19 cellular contexts compared by ENCODE assay signal in the genomic region with DNA sequence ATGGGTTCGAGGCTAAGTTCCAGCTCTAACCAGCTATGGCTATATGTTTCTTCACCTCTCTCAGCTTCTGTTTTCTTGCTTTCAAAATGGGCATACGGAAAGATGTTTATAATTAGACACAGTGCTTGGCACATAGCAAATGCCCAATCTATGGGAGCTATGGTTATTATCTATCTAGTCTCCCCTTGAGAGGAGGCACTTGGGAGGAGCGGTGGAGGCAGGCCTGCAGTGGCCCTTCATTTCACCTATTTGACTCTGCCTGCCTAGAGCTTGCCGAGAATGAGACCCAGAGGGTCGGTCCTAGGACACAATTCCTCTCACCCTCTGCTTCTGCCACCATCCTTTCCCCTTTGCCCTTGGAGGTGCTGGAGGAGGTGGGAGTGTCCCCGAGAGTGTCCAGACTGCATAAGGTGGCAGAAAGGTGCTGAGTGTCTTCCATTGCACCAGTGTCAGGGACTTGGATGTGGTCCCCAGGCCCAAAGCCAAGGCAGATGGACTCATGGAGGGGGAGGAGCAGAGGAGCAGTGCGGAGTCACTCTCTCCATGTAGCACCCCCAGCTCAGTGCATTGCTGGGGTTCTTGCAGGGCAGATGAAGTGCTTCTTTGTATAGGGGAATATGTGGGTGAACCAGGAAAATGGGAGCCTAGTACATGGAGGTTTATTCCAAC. TPM values are rescaled to one million over a fixed set of nuclear protein-coding genes. Genes with fewer than 3 reads are reported as not detected.
"Had no signal": no experiment of that assay in that cellular context is flagged by ENCODE, and none has a peak within 500 bp of the region (broad histone marks: within the 10 kb centered on the region; RNA-seq: fewer than 3 reads in every experiment).

No MANE protein-coding gene starts in this region.

- H3K4me3 Mint-ChIP-seq: activated B cell treated with CpG ODN at 0.5 μM for 24 hours; activated CD8-positive, alpha-beta T cell treated with anti-CD3 and anti-CD28 coated beads for 36 hours; activated T-cell treated with anti-CD3 and anti-CD28 coated beads, Interleukin-2, amount 50 U/mL, for 4 hours; dendritic cell treated with granulocyte-macrophage colony-stimulating factor and Interleukin-4, amounts not matched to agents 40 ng/mL and 50 ng/mL, for 4 days; stimulated activated naive CD8-positive, alpha-beta T cell treated with anti-CD3 and anti-CD28 coated beads, Interleukin-15, Interleukin-2, amounts not matched to agents 100 ng/mL and 50 ng/mL, for 24 hours had no signal

- H3K27ac Mint-ChIP-seq: activated B cell treated with CpG ODN at 0.5 μM for 24 hours; activated CD8-positive, alpha-beta T cell treated with anti-CD3 and anti-CD28 coated beads for 36 hours; activated naive CD4-positive, alpha-beta T cell treated with anti-CD3 and anti-CD28 coated beads, Interleukin-2, amount 50 U/mL, for 72 hours; dendritic cell treated with granulocyte-macrophage colony-stimulating factor and Interleukin-4, amounts not matched to agents 40 ng/mL and 50 ng/mL, for 4 days; stimulated activated naive CD8-positive, alpha-beta T cell treated with anti-CD3 and anti-CD28 coated beads, Interleukin-15, Interleukin-2, amounts not matched to agents 100 ng/mL and 50 ng/mL, for 24 hours had no signal

- H3K4me3 ChIP-seq: smooth muscle cell, suprapubic skin, upper lobe of left lung had no signal

- H3K27me3 Mint-ChIP-seq: activated CD8-positive, alpha-beta T cell treated with anti-CD3 and anti-CD28 coated beads for 36 hours had no signal

- H3K36me3 ChIP-seq: suprapubic skin, upper lobe of left lung had no signal

- H3K9me3 Mint-ChIP-seq: activated B cell treated with CpG ODN at 0.5 μM for 24 hours; activated CD8-positive, alpha-beta T cell treated with anti-CD3 and anti-CD28 coated beads for 36 hours; activated naive CD4-positive, alpha-beta T cell treated with anti-CD3 and anti-CD28 coated beads, Interleukin-2, amount 50 U/mL, for 72 hours; activated T-cell treated with anti-CD3 and anti-CD28 coated beads, Interleukin-2, amount 50 U/mL, for 4 hours; dendritic cell treated with granulocyte-macrophage colony-stimulating factor and Interleukin-4, amounts not matched to agents 40 ng/mL and 50 ng/mL, for 4 days; naive B cell; stimulated activated naive CD8-positive, alpha-beta T cell treated with anti-CD3 and anti-CD28 coated beads, Interleukin-15, Interleukin-2, amounts not matched to agents 100 ng/mL and 50 ng/mL, for 24 hours had no signal

- ATAC-seq: foreskin keratinocyte had no signal

- H3K9me3 ChIP-seq: suprapubic skin, upper lobe of left lung had no signal

- DNase-seq: activated B cell treated with CpG ODN at 0.5 μM for 24 hours; activated CD4-positive, alpha-beta T cell treated with anti-CD3 and anti-CD28 coated beads for 48 hours; activated effector memory CD4-positive, alpha-beta T cell treated with Interleukin-2 at 50 U/mL for 16 hours; activated T-cell treated with anti-CD3 and anti-CD28 coated beads, Interleukin-2, amount 50 U/mL, for 4 hours; central memory CD4-positive, alpha-beta T cell; effector memory CD4-positive, alpha-beta T cell; foreskin keratinocyte; glutamatergic neuron; naive B cell; posterior cingulate gyrus; T-helper 2 cell; upper lobe of left lung had no signal

- H3K27ac ChIP-seq: foreskin keratinocyte, suprapubic skin, upper lobe of left lung had no signal

- H3K36me3 Mint-ChIP-seq: activated naive CD4-positive, alpha-beta T cell treated with anti-CD3 and anti-CD28 coated beads, Interleukin-2, amount 50 U/mL, for 72 hours; naive B cell had no signal

RNA-seq across cellular contexts. Expression of gene LGR6, which starts 9.0 kb away (rescaled TPM):
- total RNA-seq: activated B cell treated with CpG ODN at 0.5 μM for 24 hours, lung microvascular endothelial cell had no signal

RNA-seq across cellular contexts. Expression of gene PTPN7, which starts 42.2 kb away (rescaled TPM):
- total RNA-seq: foreskin keratinocyte, lung microvascular endothelial cell, smooth muscle cell had no signal
- polyA plus RNA-seq: foreskin keratinocyte, smooth muscle cell had no signal
